Comparison of ENCODE assay signal across 13 cellular contexts in the genomic region with DNA sequence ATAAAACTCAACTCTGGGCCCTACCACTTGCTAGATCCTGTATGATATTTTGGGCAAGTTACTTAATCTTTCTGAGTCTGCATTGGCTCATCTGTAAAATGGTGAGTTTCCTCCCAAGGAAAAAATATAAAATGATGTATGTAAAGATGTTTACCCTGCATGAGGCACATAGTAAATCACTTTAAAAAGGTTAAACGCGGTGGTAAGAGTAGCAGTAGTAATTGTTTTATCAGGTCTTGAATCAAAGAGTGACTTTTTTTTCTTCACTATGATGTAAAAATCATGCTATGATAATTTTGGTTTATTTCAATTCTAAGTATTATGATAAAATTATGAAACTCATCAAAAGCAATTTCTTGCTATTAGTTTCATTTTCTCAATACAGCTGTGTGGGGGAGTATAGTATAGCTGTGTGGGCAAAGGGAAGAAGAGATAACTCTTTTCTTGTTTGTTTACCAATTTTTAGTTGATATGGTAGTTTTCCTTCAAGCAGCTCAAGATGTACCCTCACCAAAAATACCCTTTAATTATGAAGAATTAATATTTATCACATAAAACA. TPM values are rescaled to one million over a fixed set of nuclear protein-coding genes. Genes with fewer than 3 reads are reported as not detected.
DNase-seq lines count a peak whose midpoint lies in the region; ATAC-seq and TF ChIP-seq lines count a peak whose summit lies in the region.
"Had no signal": no experiment of that assay in that cellular context is flagged by ENCODE, and none has a peak within 500 bp of the region (broad histone marks: within the 10 kb centered on the region; RNA-seq: fewer than 3 reads in every experiment).

No MANE protein-coding gene starts in this region.

- no peaks in the 10 kb centered on the region for H3K9me3 ChIP-seq in OCI-LY3 (ENCODE audit: insufficient read depth, low read length)
- H3K9me3 ChIP-seq in naive thymus-derived CD4-positive, alpha-beta T cell (ENCODE audit: control insufficient read depth in 2 of 3, low read length in 3 of 3) = no peaks in the 10 kb centered on the region
- no peaks in the 10 kb centered on the region for H3K9me3 ChIP-seq in gastrocnemius medialis
- H3K9me3 ChIP-seq in PC-3 (ENCODE audit: low read length) = no peaks in the 10 kb centered on the region
- H3K9me3 ChIP-seq: tibial nerve had no signal

- H3K27ac ChIP-seq in OCI-LY3 (ENCODE audit: low read length) = peak overlapping the region; percentile 74
- H3K27ac ChIP-seq in naive thymus-derived CD4-positive, alpha-beta T cell (ENCODE audit: low read depth, low read length) = peak overlapping the region; percentile 25
- H3K27ac ChIP-seq in gastrocnemius medialis = no peak overlapping the region
- no peak overlapping the region for H3K27ac ChIP-seq in PC-3 (ENCODE audit: low read length)
- H3K27ac ChIP-seq: tibial nerve had no signal

- TF ChIP-seq CTCF in OCI-LY3 (IDR thresholded peaks at IDR 0.05; ENCODE audit: low read depth, low read length) = no peak
- TF ChIP-seq CTCF in gastrocnemius medialis (IDR thresholded peaks at IDR 0.05 in 4 of 5, conservative IDR thresholded peaks at IDR 0.05 in 1 of 5) = no peak
- TF ChIP-seq CTCF in PC-3 (conservative IDR thresholded peaks at IDR 0.05; ENCODE audit: low read depth, low read length) = no peak

- peak; percentile 80 to 82 for ATAC-seq in activated CD4-positive, CD25-positive, alpha-beta regulatory T cell treated with anti-CD3 and anti-CD28 coated beads, Interleukin-2, amount 50 U/mL, for 24 hours
- ATAC-seq in GM21390 (IDR thresholded peaks at IDR 0.05; ENCODE audit: unreplicated experiment) = peak; percentile 32
- peak; percentile 40 for ATAC-seq in naive thymus-derived CD4-positive, alpha-beta T cell
- no peak for ATAC-seq in gastrocnemius medialis
- ATAC-seq in PC-3 = no peak
- ATAC-seq: sciatic nerve had no signal

- no TSS peak for BruUV-seq in PC-3 (replicated peaks; lab: Mats Ljungman, UMichigan)

- H2AFZ ChIP-seq in OCI-LY3 (ENCODE audit: low read depth, low read length) (no peak overlapping the region), PC-3 (ENCODE audit: low read length) (no peak overlapping the region)

- peak overlapping the region; percentile 58 for H3K4me3 ChIP-seq in OCI-LY3 (ENCODE audit: low read length)
- H3K4me3 ChIP-seq in naive thymus-derived CD4-positive, alpha-beta T cell (ENCODE audit: low read length) = peak overlapping the region; percentile 15
- no peak overlapping the region for H3K4me3 ChIP-seq in gastrocnemius medialis
- no peak overlapping the region for H3K4me3 ChIP-seq in PC-3 (ENCODE audit: low read length)
- H3K4me3 ChIP-seq: tibial nerve had no signal

- no peak for TF ChIP-seq POLR2A in gastrocnemius medialis (IDR thresholded peaks at IDR 0.05)

- H3K36me3 Mint-ChIP-seq in naive thymus-derived CD4-positive, alpha-beta T cell = peaks cover 0 to 40% (median 27%) of the 10 kb centered on the region in 5 donors

- H3K27ac Mint-ChIP-seq in naive thymus-derived CD4-positive, alpha-beta T cell = peak overlapping the region in 8 of 9 donors; percentile 61 to 86 (median 82)

- DNase-seq in activated CD4-positive, CD25-positive, alpha-beta regulatory T cell treated with anti-CD3 and anti-CD28 coated beads, Interleukin-2, amount 50 U/mL, for 72 hours = no peak
- DNase-seq in naive thymus-derived CD4-positive, alpha-beta T cell = no peak
- DNase-seq in gastrocnemius medialis = no peak
- no peak for DNase-seq in PC-3
- DNase-seq in DMS79 (lab: John Stamatoyannopoulos, UW) = no peak
- DNase-seq: ACHN, GOT3, Kasumi-1 had no signal

- H3K9me2 ChIP-seq in PC-3 (replicated peaks; ENCODE audit: low read length) = no peaks in the 10 kb centered on the region

- H4K20me1 ChIP-seq in OCI-LY3 (ENCODE audit: insufficient read depth, low read length) = peaks cover 42% of the 10 kb centered on the region
- H4K20me1 ChIP-seq in PC-3 (ENCODE audit: low read length) = no peaks in the 10 kb centered on the region

- no peaks in the 10 kb centered on the region for H3K9me3 Mint-ChIP-seq in naive thymus-derived CD4-positive, alpha-beta T cell

- H3K4me1 Mint-ChIP-seq in naive thymus-derived CD4-positive, alpha-beta T cell = peaks cover 82 to 100% (median 98%) of the 10 kb centered on the region in 7 donors

- H3K4me1 ChIP-seq in OCI-LY3 (ENCODE audit: low read length) (peaks cover 48% of the 10 kb centered on the region), gastrocnemius medialis (no peaks in the 10 kb centered on the region), PC-3 (ENCODE audit: insufficient read depth, low read length) (no peaks in the 10 kb centered on the region)
- H3K4me1 ChIP-seq in naive thymus-derived CD4-positive, alpha-beta T cell (ENCODE audit: control insufficient read depth in 2 of 2, insufficient read depth in 2 of 2, low read length in 2 of 2) = peaks cover 39 to 41% of the 10 kb centered on the region in 2 donors
- H3K4me1 ChIP-seq: tibial nerve had no signal

- H3K36me3 ChIP-seq in OCI-LY3 (replicated peaks; ENCODE audit: low read depth, low read length) (peaks cover 18% of the 10 kb centered on the region), gastrocnemius medialis (no peaks in the 10 kb centered on the region), PC-3 (ENCODE audit: low read depth, low read length) (no peaks in the 10 kb centered on the region)
- no peaks in the 10 kb centered on the region for H3K36me3 ChIP-seq in naive thymus-derived CD4-positive, alpha-beta T cell (ENCODE audit: control insufficient read depth in 2 of 3, insufficient read depth in 3 of 3, low read length in 3 of 3)
- H3K36me3 ChIP-seq: tibial nerve had no signal

- intact Hi-C loops in naive thymus-derived CD4-positive, alpha-beta T cell (cut with micrococcal nuclease) = loop anchor here (1.0 kb wide), 2 partner anchors 9 kb away; no protein-coding TSS in a partner anchor
- intact Hi-C loops in gastrocnemius medialis (cut with DNase I; ENCODE audit: low total_unique reads) (no loop called here), PC-3 (cut with micrococcal nuclease) (no loop called here)

- CTCF ChIA-PET in naive thymus-derived CD4-positive, alpha-beta T cell (lab: Charles Lee) = interaction anchor here (0.9 to 1.6 kb wide), 4 partner anchors 12 to 83 kb away, joined by 3 to 4 read pairs (median 4); no protein-coding TSS in a partner anchor
- CTCF ChIA-PET in PC-3 (lab: Charles Lee) = no interaction called here

- POLR2A ChIA-PET in naive thymus-derived CD4-positive, alpha-beta T cell (lab: Charles Lee) = interaction anchor here (0.8 to 8.2 kb wide), 5 partner anchors 8 to 28 kb away, joined by 3 to 95 read pairs (median 3); a partner anchor contains a TSS
- POLR2A ChIA-PET in PC-3 (lab: Charles Lee; ENCODE audit: unreplicated experiment) = no interaction called here

- H3K9ac ChIP-seq in OCI-LY3 (ENCODE audit: low read length) (0 out of 2 replicates have a peak overlapping the region, but pooled peaks have one; percentile 5), PC-3 (ENCODE audit: low read length) (no peak overlapping the region)

- no peaks in the 10 kb centered on the region for H3F3A ChIP-seq in PC-3 (ENCODE audit: low read length, unreplicated experiment)

- in situ Hi-C loops in gastrocnemius medialis (cut with MboI; ENCODE audit: low sequenced_read_pairs in 4 of 4) = no loop called here

- no peaks in the 10 kb centered on the region for H3K27me3 Mint-ChIP-seq in naive thymus-derived CD4-positive, alpha-beta T cell

- no peaks in the 10 kb centered on the region for H3K27me3 ChIP-seq in OCI-LY3 (ENCODE audit: low read depth, low read length)
- no peaks in the 10 kb centered on the region for H3K27me3 ChIP-seq in naive thymus-derived CD4-positive, alpha-beta T cell (ENCODE audit: control insufficient read depth in 2 of 2, insufficient read depth in 2 of 2, low read length in 2 of 2)
- H3K27me3 ChIP-seq in gastrocnemius medialis = no peaks in the 10 kb centered on the region
- H3K27me3 ChIP-seq in PC-3 (ENCODE audit: low read length) = peaks cover 48% of the 10 kb centered on the region
- H3K27me3 ChIP-seq: tibial nerve had no signal

- H3K4me3 Mint-ChIP-seq in naive thymus-derived CD4-positive, alpha-beta T cell = peak overlapping the region; percentile 42 to 84 (median 78)

- peaks cover 95% of the 10 kb centered on the region for H3K79me2 ChIP-seq in OCI-LY3 (ENCODE audit: low read length)
- H3K79me2 ChIP-seq in PC-3 (ENCODE audit: low read length) = no peaks in the 10 kb centered on the region

- H3K4me2 ChIP-seq in OCI-LY3 (ENCODE audit: low read length) = peak overlapping the region; percentile 83
- no peak overlapping the region for H3K4me2 ChIP-seq in PC-3 (ENCODE audit: low read length)

RNA-seq across cellular contexts. Expression of a gene that starts 10.7 kb away (rescaled TPM):
- 100 to 1,000 TPM; 164 to 218 (median 183) TPM for total RNA-seq in naive thymus-derived CD4-positive, alpha-beta T cell
- 100 to 1,000 TPM; 306 to 311 TPM for polyA plus RNA-seq in naive thymus-derived CD4-positive, alpha-beta T cell
- total RNA-seq in gastrocnemius medialis (1 to 10 TPM in 3 of 4 donors, not detected in 1; 1.2 to 3.2 (median 1.3) TPM), PC-3 (2014; rRNA removed) (not detected in 2 replicates)

Comparison
In these comparisons a context has a peak if more than half of its experiments do, and no peak if none do; other contexts are left out.
1. ATAC-seq: peak in activated CD4-positive, CD25-positive, alpha-beta regulatory T cell treated with anti-CD3 and anti-CD28 coated beads, Interleukin-2, amount 50 U/mL, for 24 hours (2 of 2), GM21390 (single experiment) and naive thymus-derived CD4-positive, alpha-beta T cell (single experiment); none in gastrocnemius medialis (0 of 2) and PC-3 (single experiment).
2. H3K27ac ChIP-seq: peak in OCI-LY3 (single experiment) and naive thymus-derived CD4-positive, alpha-beta T cell (single experiment); none in gastrocnemius medialis (0 of 4) and PC-3 (single experiment).
3. H3K4me3 ChIP-seq: peak in OCI-LY3 (single experiment) and naive thymus-derived CD4-positive, alpha-beta T cell (single experiment); none in gastrocnemius medialis (0 of 4) and PC-3 (single experiment).
4. RNA of a gene that starts 10.7 kb away (total RNA-seq): 164 to 218 TPM in naive thymus-derived CD4-positive, alpha-beta T cell; 1.2 to 3.2 TPM in gastrocnemius medialis and not detected in PC-3; every median in the first group is over 10 times any median in the second.
5. intact Hi-C loops: an anchor here in naive thymus-derived CD4-positive, alpha-beta T cell (1.0 kb wide); none called in gastrocnemius medialis and PC-3.